Comparison of ENCODE assay signal across 1 cellular context in genomic region chr10:125035136-125035535, GRCh38.
TF ChIP-seq lines count a peak whose summit lies in the region.

No MANE protein-coding gene starts in this region.

TF ChIP-seq in GM23338, 12 proteins besides CTCF, POLR2A, EP300 and RAD21 (continued from another document):
- TF ChIP-seq ZNF462 (CRISPR knock-in tag; IDR thresholded peaks at IDR 0.05), result no peak
- TF ChIP-seq, protein P1, sequence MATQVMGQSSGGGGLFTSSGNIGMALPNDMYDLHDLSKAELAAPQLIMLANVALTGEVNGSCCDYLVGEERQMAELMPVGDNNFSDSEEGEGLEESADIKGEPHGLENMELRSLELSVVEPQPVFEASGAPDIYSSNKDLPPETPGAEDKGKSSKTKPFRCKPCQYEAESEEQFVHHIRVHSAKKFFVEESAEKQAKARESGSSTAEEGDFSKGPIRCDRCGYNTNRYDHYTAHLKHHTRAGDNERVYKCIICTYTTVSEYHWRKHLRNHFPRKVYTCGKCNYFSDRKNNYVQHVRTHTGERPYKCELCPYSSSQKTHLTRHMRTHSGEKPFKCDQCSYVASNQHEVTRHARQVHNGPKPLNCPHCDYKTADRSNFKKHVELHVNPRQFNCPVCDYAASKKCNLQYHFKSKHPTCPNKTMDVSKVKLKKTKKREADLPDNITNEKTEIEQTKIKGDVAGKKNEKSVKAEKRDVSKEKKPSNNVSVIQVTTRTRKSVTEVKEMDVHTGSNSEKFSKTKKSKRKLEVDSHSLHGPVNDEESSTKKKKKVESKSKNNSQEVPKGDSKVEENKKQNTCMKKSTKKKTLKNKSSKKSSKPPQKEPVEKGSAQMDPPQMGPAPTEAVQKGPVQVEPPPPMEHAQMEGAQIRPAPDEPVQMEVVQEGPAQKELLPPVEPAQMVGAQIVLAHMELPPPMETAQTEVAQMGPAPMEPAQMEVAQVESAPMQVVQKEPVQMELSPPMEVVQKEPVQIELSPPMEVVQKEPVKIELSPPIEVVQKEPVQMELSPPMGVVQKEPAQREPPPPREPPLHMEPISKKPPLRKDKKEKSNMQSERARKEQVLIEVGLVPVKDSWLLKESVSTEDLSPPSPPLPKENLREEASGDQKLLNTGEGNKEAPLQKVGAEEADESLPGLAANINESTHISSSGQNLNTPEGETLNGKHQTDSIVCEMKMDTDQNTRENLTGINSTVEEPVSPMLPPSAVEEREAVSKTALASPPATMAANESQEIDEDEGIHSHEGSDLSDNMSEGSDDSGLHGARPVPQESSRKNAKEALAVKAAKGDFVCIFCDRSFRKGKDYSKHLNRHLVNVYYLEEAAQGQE (IDR thresholded peaks at IDR 0.05; ENCODE audit: unreplicated experiment), result no peak
- TF ChIP-seq POLR2AphosphoS5 (IDR thresholded peaks at IDR 0.05; ENCODE audit: low read depth), result no peak
- no peak for TF ChIP-seq NANOG (IDR thresholded peaks at IDR 0.05; ENCODE audit: borderline replicate concordance)
- no peak for TF ChIP-seq STAT1 (IDR thresholded peaks at IDR 0.05; ENCODE audit: unreplicated experiment)
